17 cellular contexts compared by ENCODE assay signal in genomic region chr10:76168437-76168836, GRCh38.
"Had no signal": no experiment of that assay in that cellular context is flagged by ENCODE, and none has a peak within 500 bp of the region (broad histone marks: within the 10 kb centered on the region; RNA-seq: fewer than 3 reads in every experiment).

No MANE protein-coding gene starts in this region.

- H3K36me3 Mint-ChIP-seq: memory B cell, neural progenitor cell had no signal

- H3K4me1 ChIP-seq: heart right ventricle, left lung, lower lobe of right lung, neural progenitor cell, right atrium auricular region, sigmoid colon had no signal

- H3K27me3 ChIP-seq: heart right ventricle, left lung, neural progenitor cell, ovary, right atrium auricular region, sigmoid colon had no signal

- H3K9me3 ChIP-seq: lower lobe of right lung, ovary, right atrium auricular region, sigmoid colon had no signal

- H3K9ac ChIP-seq: neural progenitor cell had no signal

- H3K4me1 Mint-ChIP-seq: memory B cell, neural progenitor cell had no signal

- DNase-seq: effector memory CD4-positive, alpha-beta T cell; heart right ventricle; hypothalamus; left lung; lower lobe of right lung; midbrain; nucleus accumbens; ovary; sigmoid colon; stimulated activated naive CD4-positive, alpha-beta T cell treated with Interleukin-2 at 50 U/mL for 16 hours; trophoblast cell had no signal

- H3K36me3 ChIP-seq: heart right ventricle, left lung, lower lobe of right lung, neural progenitor cell, ovary, right atrium auricular region, sigmoid colon had no signal

- H3K4me3 ChIP-seq: heart right ventricle, left lung, lower lobe of right lung, neural progenitor cell, ovary, right atrium auricular region, sigmoid colon, skin epidermis had no signal

- H3K4me3 Mint-ChIP-seq: memory B cell; natural killer cell treated with Interleukin-12 subunit alpha and Interleukin-12 subunit beta and Interleukin-15 and Interleukin-18, amount 100 ng/mL, for 72 hours; neural progenitor cell had no signal

- H3K27ac Mint-ChIP-seq: memory B cell; natural killer cell treated with Interleukin-12 subunit alpha and Interleukin-12 subunit beta and Interleukin-15 and Interleukin-18, amount 100 ng/mL, for 72 hours; neural progenitor cell had no signal

- ATAC-seq: esophagus mucosa; heart right ventricle; left lung; lower lobe of right lung; natural killer cell treated with Interleukin-12 subunit alpha and Interleukin-12 subunit beta and Interleukin-15 and Interleukin-18, amount 100 ng/mL, for 72 hours had no signal

- H3K27ac ChIP-seq: heart right ventricle, left lung, lower lobe of right lung, neural progenitor cell, ovary, right atrium auricular region, sigmoid colon, skin epidermis had no signal

- H3K4me2 ChIP-seq: neural progenitor cell had no signal

- H3K27me3 Mint-ChIP-seq: memory B cell; natural killer cell treated with Interleukin-12 subunit alpha and Interleukin-12 subunit beta and Interleukin-15 and Interleukin-18, amount 100 ng/mL, for 72 hours had no signal
